Comparison of ENCODE assay signal across 42 cellular contexts in genomic region chr4:67614186-67614585, GRCh38. TPM values are rescaled to one million over a fixed set of nuclear protein-coding genes. Genes with fewer than 3 reads are reported as not detected.
DNase-seq lines count a peak whose midpoint lies in the region; ATAC-seq, FAIRE-seq and TF ChIP-seq lines count a peak whose summit lies in the region.
"Had no signal": no experiment of that assay in that cellular context is flagged by ENCODE, and none has a peak within 500 bp of the region (broad histone marks: within the 10 kb centered on the region; RNA-seq: fewer than 3 reads in every experiment).

No MANE protein-coding gene starts in this region.

- no peak for TF ChIP-seq POLR2A in body of pancreas (IDR thresholded peaks at IDR 0.05)

- H3K27ac ChIP-seq in body of pancreas (no peak overlapping the region), pancreas (no peak overlapping the region)
- H3K27ac ChIP-seq: 22Rv1; A549; BLaER1; BLaER1 treated with 17β-estradiol and CSF1 and Interleukin-3, amounts not matched to agents 10 nM and 100 nM; C4-2B had no signal

- peak overlapping the region; percentile 30 for H3K27ac Mint-ChIP-seq in activated T-cell treated with anti-CD3 and anti-CD28 coated beads, Interleukin-2, amount 50 U/mL, for 72 hours
- no peak overlapping the region for H3K27ac Mint-ChIP-seq in activated T-cell treated with anti-CD3 and anti-CD28 coated beads, Interleukin-2, amount 50 U/mL, for 24 hours
- H3K27ac Mint-ChIP-seq in IgD-negative memory B cell = peak overlapping the region; percentile 3 to 35 (median 28)
- no peak overlapping the region for H3K27ac Mint-ChIP-seq in T-helper 2 cell treated with Interferon-gamma antibody and Interleukin-4, amounts not matched to agents 5 μg/mL and 100 μg/mL, for 36 hours
- H3K27ac Mint-ChIP-seq: B cell; CD14-positive monocyte; CD4-positive, alpha-beta memory T cell; CD4-positive, alpha-beta T cell; CD4-positive, CD25-positive, alpha-beta regulatory T cell; CD8-positive, alpha-beta T cell had no signal

- FAIRE-seq in pancreas (lab: Jason Lieb, UNC) = no peak
- FAIRE-seq: A204.1, A549, D721Med had no signal

- H3K36me3 ChIP-seq in body of pancreas (replicated peaks in 1 of 2; ENCODE audit: insufficient read depth in 1 of 2, low read depth in 2 of 2) = no peaks in the 10 kb centered on the region
- H3K36me3 ChIP-seq in pancreas = no peaks in the 10 kb centered on the region
- H3K36me3 ChIP-seq: BE2C had no signal

- H3K4me3 Mint-ChIP-seq in activated T-cell treated with anti-CD3 and anti-CD28 coated beads, Interleukin-2, amount 50 U/mL, for 72 hours = no peak overlapping the region
- no peak overlapping the region for H3K4me3 Mint-ChIP-seq in activated T-cell treated with anti-CD3 and anti-CD28 coated beads, Interleukin-2, amount 50 U/mL, for 24 hours
- H3K4me3 Mint-ChIP-seq in IgD-negative memory B cell = no peak overlapping the region
- no peak overlapping the region for H3K4me3 Mint-ChIP-seq in T-helper 2 cell treated with Interferon-gamma antibody and Interleukin-4, amounts not matched to agents 5 μg/mL and 100 μg/mL, for 36 hours
- H3K4me3 Mint-ChIP-seq: B cell; CD14-positive monocyte; CD4-positive, alpha-beta memory T cell; CD4-positive, alpha-beta T cell; CD4-positive, CD25-positive, alpha-beta regulatory T cell; CD8-positive, alpha-beta memory T cell; CD8-positive, alpha-beta T cell had no signal

- intact Hi-C loops in body of pancreas (cut with DNase I) = loop anchor here (10.0 kb wide), 1 partner anchor 59 kb away; the partner anchor contains the start of gene STAP1
- intact Hi-C loops in pancreas (cut with DNase I) = no loop called here

- H3K4me1 ChIP-seq in body of pancreas = no peaks in the 10 kb centered on the region
- peaks cover 0 to 21% (median 6%) of the 10 kb centered on the region in 3 donors for H3K4me1 ChIP-seq in pancreas
- H3K4me1 ChIP-seq: A549; BE2C; BLaER1; BLaER1 treated with 17β-estradiol and CSF1 and Interleukin-3, amounts not matched to agents 10 nM and 100 nM; Caco-2 had no signal

- TF ChIP-seq CTCF in body of pancreas (IDR thresholded peaks at IDR 0.05) = no peak
- no peak for TF ChIP-seq CTCF in pancreas (IDR thresholded peaks at IDR 0.05)

- ATAC-seq in activated T-cell treated with anti-CD3 and anti-CD28 coated beads, Interleukin-2, amount 50 U/mL, for 72 hours (replicated peaks in 1 of 2) = no peak
- peak; percentile 21 for ATAC-seq in body of pancreas
- peak in 3 of 4 donors; percentile 42 to 77 (median 57) for ATAC-seq in pancreas
- ATAC-seq: A549; CD8-positive, alpha-beta T cell had no signal

- peaks cover 14 to 41% of the 10 kb centered on the region in 2 donors for H3K36me3 Mint-ChIP-seq in activated T-cell treated with anti-CD3 and anti-CD28 coated beads, Interleukin-2, amount 50 U/mL, for 72 hours (ENCODE audit: insufficient read depth in 2 of 2)
- H3K36me3 Mint-ChIP-seq in activated T-cell treated with anti-CD3 and anti-CD28 coated beads, Interleukin-2, amount 50 U/mL, for 24 hours (ENCODE audit: low read depth) = peaks cover 69% of the 10 kb centered on the region
- peaks cover 20% of the 10 kb centered on the region for H3K36me3 Mint-ChIP-seq in IgD-negative memory B cell
- H3K36me3 Mint-ChIP-seq in T-helper 2 cell treated with Interferon-gamma antibody and Interleukin-4, amounts not matched to agents 5 μg/mL and 100 μg/mL, for 36 hours (ENCODE audit: low read depth) = peaks cover 62% of the 10 kb centered on the region

- no peak overlapping the region for H3K4me3 ChIP-seq in body of pancreas
- H3K4me3 ChIP-seq in pancreas = no peak overlapping the region
- H3K4me3 ChIP-seq: A549; BLaER1; BLaER1 treated with 17β-estradiol and CSF1 and Interleukin-3, amounts not matched to agents 10 nM and 100 nM had no signal

- 54 to 59% methylated on average over 4 of the region's 4 CpGs for WGBS in body of pancreas, 2 donors
- WGBS in pancreas, 2 donors = 55 to 56% methylated on average over 4 of the region's 4 CpGs

- H3K9me3 ChIP-seq in body of pancreas = peaks cover 0 to 4% (median 0%) of the 10 kb centered on the region in 3 donors
- no peaks in the 10 kb centered on the region for H3K9me3 ChIP-seq in pancreas
- H3K9me3 ChIP-seq: BE2C had no signal

- H3K27me3 ChIP-seq in body of pancreas (no peaks in the 10 kb centered on the region), pancreas (no peaks in the 10 kb centered on the region)
- H3K27me3 ChIP-seq: BE2C; BLaER1; BLaER1 treated with 17β-estradiol and CSF1 and Interleukin-3, amounts not matched to agents 10 nM and 100 nM had no signal

- H3K27me3 Mint-ChIP-seq in activated T-cell treated with anti-CD3 and anti-CD28 coated beads, Interleukin-2, amount 50 U/mL, for 72 hours (ENCODE audit: low read depth) = no peaks in the 10 kb centered on the region
- H3K27me3 Mint-ChIP-seq in activated T-cell treated with anti-CD3 and anti-CD28 coated beads, Interleukin-2, amount 50 U/mL, for 24 hours = no peaks in the 10 kb centered on the region
- H3K27me3 Mint-ChIP-seq in IgD-negative memory B cell = no peaks in the 10 kb centered on the region
- no peaks in the 10 kb centered on the region for H3K27me3 Mint-ChIP-seq in T-helper 2 cell treated with Interferon-gamma antibody and Interleukin-4, amounts not matched to agents 5 μg/mL and 100 μg/mL, for 36 hours (ENCODE audit: low read depth)
- H3K27me3 Mint-ChIP-seq: B cell; CD4-positive, alpha-beta memory T cell; CD4-positive, alpha-beta T cell; CD4-positive, CD25-positive, alpha-beta regulatory T cell; CD8-positive, alpha-beta memory T cell had no signal

- no peaks in the 10 kb centered on the region for H3K4me1 Mint-ChIP-seq in activated T-cell treated with anti-CD3 and anti-CD28 coated beads, Interleukin-2, amount 50 U/mL, for 72 hours (ENCODE audit: low read depth)
- peaks cover 2% of the 10 kb centered on the region for H3K4me1 Mint-ChIP-seq in activated T-cell treated with anti-CD3 and anti-CD28 coated beads, Interleukin-2, amount 50 U/mL, for 24 hours (ENCODE audit: low read depth)
- H3K4me1 Mint-ChIP-seq in IgD-negative memory B cell = peaks cover 0 to 4% (median 1%) of the 10 kb centered on the region in 3 donors
- H3K4me1 Mint-ChIP-seq in T-helper 2 cell treated with Interferon-gamma antibody and Interleukin-4, amounts not matched to agents 5 μg/mL and 100 μg/mL, for 36 hours (ENCODE audit: low read depth) = no peaks in the 10 kb centered on the region
- H3K4me1 Mint-ChIP-seq: CD14-positive monocyte; CD4-positive, alpha-beta memory T cell; CD8-positive, alpha-beta memory T cell had no signal

- DNase-seq in activated T-cell treated with anti-CD3 and anti-CD28 coated beads, Interleukin-2, amount 50 U/mL, for 72 hours = no peak
- no peak for DNase-seq in activated T-cell treated with anti-CD3 and anti-CD28 coated beads, Interleukin-2, amount 50 U/mL, for 24 hours
- DNase-seq in body of pancreas = peak in 1 of 4 donors; percentile 41
- peak in 1 of 6 donors; percentile 25 for DNase-seq in pancreas
- no peak for DNase-seq in T-helper 2 cell treated with Interferon-gamma antibody and Interleukin-4, amounts not matched to agents 5 μg/mL and 100 μg/mL, for 36 hours (ENCODE audit: low spot score)
- no peak for DNase-seq in OCI-M2 (lab: John Stamatoyannopoulos, UW; ENCODE audit: unreplicated experiment)
- no peak for DNase-seq in activated CD4-positive, alpha-beta T cell treated with anti-CD3 and anti-CD28 coated beads, Interleukin-2, amount 50 U/mL, for 4 hours
- DNase-seq: 8988T; ACHN; AML-193; BE2C; C1 segment of cervical spinal cord; Caco-2; Calu3; CD4-positive, alpha-beta memory T cell; CD4-positive, alpha-beta T cell; CD4-positive, CD25-positive, alpha-beta regulatory T cell; CD8-positive, alpha-beta memory T cell; CD8-positive, alpha-beta T cell; COR-L47; DMS 273 treated with DMSO at 0.1 percent for 48 hours; DMS153; DMS53; DMS79; DMS79 treated with DMSO at 0.1 percent for 48 hours; DND-41; EL had no signal

- H3K9me3 Mint-ChIP-seq in activated T-cell treated with anti-CD3 and anti-CD28 coated beads, Interleukin-2, amount 50 U/mL, for 72 hours = peaks cover 13% of the 10 kb centered on the region in 2 donors
- H3K9me3 Mint-ChIP-seq in activated T-cell treated with anti-CD3 and anti-CD28 coated beads, Interleukin-2, amount 50 U/mL, for 24 hours = peaks cover 25% of the 10 kb centered on the region
- H3K9me3 Mint-ChIP-seq in IgD-negative memory B cell = peaks cover 0 to 19% (median 6%) of the 10 kb centered on the region in 3 donors
- H3K9me3 Mint-ChIP-seq in T-helper 2 cell treated with Interferon-gamma antibody and Interleukin-4, amounts not matched to agents 5 μg/mL and 100 μg/mL, for 36 hours = peaks cover 10% of the 10 kb centered on the region

RNA-seq across cellular contexts. Expression of gene STAP1, which starts 55.7 kb away (rescaled TPM):
- total RNA-seq in activated T-cell treated with anti-CD3 and anti-CD28 coated beads, Interleukin-2, amount 50 U/mL, for 72 hours = 10 to 100 TPM in 1 of 2 donors, 1 to 10 TPM in 1; 9.6 to 22.0 TPM
- polyA plus RNA-seq in IgD-negative memory B cell = 110 TPM
- total RNA-seq in body of pancreas = not detected
- total RNA-seq in pancreas = under 1 TPM in 2 of 6 donors, not detected in 4; 0.24 to 0.29 TPM
- polyA plus RNA-seq in pancreas = under 1 TPM; 0.21 to 0.27 TPM
- total RNA-seq: A172, A673, Caco-2, Calu3, Daoy had no signal
- polyA plus RNA-seq: A549, AG04450, BJ had no signal

Comparison
In these comparisons a context has a peak if more than half of its experiments do, and no peak if none do; other contexts are left out.
1. H3K27ac Mint-ChIP-seq: peak in activated T-cell treated with anti-CD3 and anti-CD28 coated beads, Interleukin-2, amount 50 U/mL, for 72 hours (single experiment) and IgD-negative memory B cell (3 of 3); none in activated T-cell treated with anti-CD3 and anti-CD28 coated beads, Interleukin-2, amount 50 U/mL, for 24 hours (single experiment) and T-helper 2 cell treated with Interferon-gamma antibody and Interleukin-4, amounts not matched to agents 5 μg/mL and 100 μg/mL, for 36 hours (single experiment).
2. ATAC-seq: peak in body of pancreas (single experiment) and pancreas (3 of 4); none in activated T-cell treated with anti-CD3 and anti-CD28 coated beads, Interleukin-2, amount 50 U/mL, for 72 hours (0 of 2).
3. RNA of gene STAP1, which starts 55.7 kb away (total RNA-seq): 9.6 to 22.0 TPM in activated T-cell treated with anti-CD3 and anti-CD28 coated beads, Interleukin-2, amount 50 U/mL, for 72 hours; 0.24 to 0.29 TPM in pancreas and not detected in body of pancreas; every median in the first group is over 4 times any median in the second.